Comparison of ENCODE assay signal across 7 cellular contexts in the genomic region with DNA sequence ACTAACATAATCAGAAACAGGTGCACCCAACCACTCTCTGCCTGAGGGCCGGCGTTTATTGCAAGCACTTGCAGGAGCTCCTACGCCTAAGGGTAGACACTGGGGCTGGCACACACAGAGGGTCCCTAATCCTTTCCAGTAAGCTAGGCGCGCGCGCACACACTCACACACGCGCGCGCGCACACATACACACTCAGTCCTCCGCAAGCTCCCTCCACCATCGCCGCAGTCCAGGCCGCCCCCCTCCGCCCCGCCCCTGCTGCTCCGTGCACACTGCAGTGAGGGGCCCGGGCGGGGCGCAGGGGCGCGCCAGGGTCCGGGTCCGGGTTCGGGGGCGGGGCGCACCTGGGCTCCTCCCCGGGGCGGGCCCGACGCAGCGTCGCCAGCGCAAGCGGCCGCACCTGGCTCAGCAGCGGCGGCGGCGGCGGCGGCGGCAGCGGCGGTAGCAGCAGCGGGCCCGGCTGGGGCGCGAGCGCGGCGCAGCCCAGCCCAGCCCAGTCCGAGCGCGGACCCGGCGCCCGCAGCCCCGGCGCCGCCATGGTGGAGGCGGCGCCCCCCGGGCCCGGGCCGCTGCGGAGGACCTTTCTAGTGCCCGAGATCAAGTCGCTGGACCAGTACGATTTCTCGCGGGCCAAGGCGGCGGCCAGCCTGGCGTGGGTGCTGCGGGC. TPM values are rescaled to one million over a fixed set of nuclear protein-coding genes. Genes with fewer than 3 reads are reported as not detected.
DNase-seq lines count a peak whose midpoint lies in the region; ATAC-seq and TF ChIP-seq lines count a peak whose summit lies in the region.

Gene CAMSAP3, plus strand, starts transcription at position 398 of the 668 bp plus-strand sequence. Its CDS starts 140 bp downstream, at position 538.

- H3K4me3 Mint-ChIP-seq in nephron = peak within 1 kb of the TSS; percentile 72 to 80 (median 79)

- H3K4me1 Mint-ChIP-seq in nephron = no peaks in the 10 kb centered on the region

- peak; percentile 65 for DNase-seq in GM19238 (ENCODE audit: insufficient read length, low spot score)
- DNase-seq in NCI-H2081 (lab: John Stamatoyannopoulos, UW) = peak; percentile 53 to 74
- peak; percentile 37 for DNase-seq in activated CD4-positive, alpha-beta T cell treated with anti-CD3 and anti-CD28 coated beads, Interleukin-2, amount 50 U/mL, for 1 hour

- H3K27me3 Mint-ChIP-seq in nephron (ENCODE audit: low read depth) = peaks cover 63% of the 10 kb centered on the region

- ATAC-seq in esophagus mucosa = peak; percentile 61
- ATAC-seq in HG03520 (IDR thresholded peaks at IDR 0.05; ENCODE audit: unreplicated experiment) = no peak
- no peak for ATAC-seq in HG03097 (IDR thresholded peaks at IDR 0.05; ENCODE audit: low FRiP score, unreplicated experiment)

- H3K36me3 Mint-ChIP-seq in nephron (ENCODE audit: low read depth) = no peaks in the 10 kb centered on the region

- TF ChIP-seq CTCF in nephron (IDR thresholded peaks at IDR 0.05; ENCODE audit: unreplicated experiment in 3 of 3) = no peak

- peak within 1 kb of the TSS in 2 of 3 experiments; percentile 10 to 35 for H3K27ac Mint-ChIP-seq in nephron

- no peaks in the 10 kb centered on the region for H3K9me3 Mint-ChIP-seq in nephron

RNA-seq across cellular contexts. Expression of gene CAMSAP3, which starts in this region (rescaled TPM):
- total RNA-seq in esophagus mucosa = 21.2 TPM
